In the genomic region with DNA sequence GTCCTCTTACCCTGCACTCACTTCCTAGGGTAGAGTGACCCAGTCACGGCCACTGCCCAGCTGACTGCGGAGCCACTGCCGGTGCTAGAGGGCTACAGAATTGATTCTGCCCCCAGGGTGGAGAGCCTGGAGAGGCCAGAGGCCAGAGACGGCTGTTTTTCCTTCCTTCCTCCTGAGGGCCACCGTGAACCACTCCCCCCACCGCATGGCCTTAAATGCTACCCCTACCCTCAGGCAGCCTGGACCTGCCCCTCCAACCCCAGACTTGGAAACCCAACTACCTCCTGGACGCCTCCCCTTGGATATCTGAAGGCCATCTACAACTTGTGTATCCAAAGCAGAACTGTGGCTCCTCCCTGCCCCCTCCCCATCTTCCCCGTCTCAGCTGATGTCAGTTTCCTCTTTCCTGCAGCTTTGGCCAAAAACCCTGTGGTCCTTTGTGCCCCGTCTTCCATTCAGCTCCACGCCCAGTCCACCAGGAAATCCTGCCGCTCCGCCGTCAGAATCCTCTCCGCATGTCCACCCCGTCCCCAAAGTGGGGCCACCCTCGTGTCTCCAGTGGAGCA, we compare ENCODE assay signal across 12 cellular contexts. TPM values are rescaled to one million over a fixed set of nuclear protein-coding genes. Genes with fewer than 3 reads are reported as not detected.
DNase-seq lines count a peak whose midpoint lies in the region; ATAC-seq lines count a peak whose summit lies in the region.
"Had no signal": no experiment of that assay in that cellular context is flagged by ENCODE, and none has a peak within 500 bp of the region (broad histone marks: within the 10 kb centered on the region; RNA-seq: fewer than 3 reads in every experiment).

No MANE protein-coding gene starts in this region.

- H3K4me3 Mint-ChIP-seq in activated T-helper 17 cell treated with anti-CD3 and anti-CD28 coated beads, Interleukin-2, amount 50 U/mL, for 72 hours: no peak overlapping the region
- no peak overlapping the region for H3K4me3 Mint-ChIP-seq in activated CD4-positive, alpha-beta T cell treated with anti-CD3 and anti-CD28 coated beads for 36 hours

- no peak for ATAC-seq in activated T-helper 17 cell treated with anti-CD3 and anti-CD28 coated beads, Interleukin-2, amount 50 U/mL, for 72 hours (replicated peaks)
- no peak for ATAC-seq in activated CD4-positive, alpha-beta T cell treated with anti-CD3 and anti-CD28 coated beads for 36 hours

- H3K27ac ChIP-seq in skin epidermis: peak overlapping the region in 18 of 21 experiments; percentile 7 to 87 (median 58)

- peak; percentile 22 to 23 for DNase-seq in Kasumi-1 (lab: John Stamatoyannopoulos, UW)
- peak; percentile 74 for DNase-seq in islet precursor cell
- no peak for DNase-seq in ureter (ENCODE audit: low spot score)
- no peak for DNase-seq in activated CD4-positive, alpha-beta T cell treated with anti-CD3 and anti-CD28 coated beads for 36 hours
- no peak for DNase-seq in GM19240 (ENCODE audit: insufficient read length, low spot score)
- DNase-seq in NCI-H82 treated with DMSO at 0.1 percent for 48 hours (lab: John Stamatoyannopoulos, UW; ENCODE audit: unreplicated experiment): no peak
- DNase-seq: NCI-H2107, SIG-M5 had no signal

- peaks cover 39% of the 10 kb centered on the region for H3K4me1 Mint-ChIP-seq in activated T-helper 17 cell treated with anti-CD3 and anti-CD28 coated beads, Interleukin-2, amount 50 U/mL, for 72 hours
- peaks cover 29% of the 10 kb centered on the region for H3K4me1 Mint-ChIP-seq in activated CD4-positive, alpha-beta T cell treated with anti-CD3 and anti-CD28 coated beads for 36 hours

- H3K4me3 ChIP-seq in skin epidermis: no peak overlapping the region

- POLR2A ChIA-PET in activated CD4-positive, alpha-beta T cell treated with anti-CD3 and anti-CD28 coated beads for 36 hours (lab: Charles Lee): no interaction called here

- peaks cover 77% of the 10 kb centered on the region for H3K36me3 Mint-ChIP-seq in activated T-helper 17 cell treated with anti-CD3 and anti-CD28 coated beads, Interleukin-2, amount 50 U/mL, for 72 hours (ENCODE audit: low read depth)
- H3K36me3 Mint-ChIP-seq in activated CD4-positive, alpha-beta T cell treated with anti-CD3 and anti-CD28 coated beads for 36 hours (ENCODE audit: low read depth): peaks cover 22% of the 10 kb centered on the region

- H3K27me3 Mint-ChIP-seq in activated T-helper 17 cell treated with anti-CD3 and anti-CD28 coated beads, Interleukin-2, amount 50 U/mL, for 72 hours: no peaks in the 10 kb centered on the region
- H3K27me3 Mint-ChIP-seq in activated CD4-positive, alpha-beta T cell treated with anti-CD3 and anti-CD28 coated beads for 36 hours: no peaks in the 10 kb centered on the region

- CTCF ChIA-PET in activated CD4-positive, alpha-beta T cell treated with anti-CD3 and anti-CD28 coated beads for 36 hours (lab: Charles Lee): interaction anchor here (0.5 to 1.1 kb wide), 3 partner anchors 23 to 82 kb away, joined by 3 to 4 read pairs (median 3); a partner anchor contains a TSS

- intact Hi-C loops in activated CD4-positive, alpha-beta T cell treated with anti-CD3 and anti-CD28 coated beads for 36 hours (cut with DNase I, micrococcal nuclease): no loop called here

- H3K9me3 Mint-ChIP-seq in activated T-helper 17 cell treated with anti-CD3 and anti-CD28 coated beads, Interleukin-2, amount 50 U/mL, for 72 hours: no peaks in the 10 kb centered on the region
- no peaks in the 10 kb centered on the region for H3K9me3 Mint-ChIP-seq in activated CD4-positive, alpha-beta T cell treated with anti-CD3 and anti-CD28 coated beads for 36 hours (ENCODE audit: low read depth)

- H3K27ac Mint-ChIP-seq in activated T-helper 17 cell treated with anti-CD3 and anti-CD28 coated beads, Interleukin-2, amount 50 U/mL, for 72 hours: peak overlapping the region; percentile 81
- H3K27ac Mint-ChIP-seq in activated CD4-positive, alpha-beta T cell treated with anti-CD3 and anti-CD28 coated beads for 36 hours: no peak overlapping the region

RNA-seq across cellular contexts. Expression of a gene that starts 16.3 kb away (rescaled TPM):
- total RNA-seq in activated T-helper 17 cell treated with anti-CD3 and anti-CD28 coated beads, Interleukin-2, amount 50 U/mL, for 72 hours: 10 to 100 TPM; 27.6 to 46.8 TPM
- total RNA-seq in ureter: 15.7 TPM
- total RNA-seq in activated CD4-positive, alpha-beta T cell treated with anti-CD3 and anti-CD28 coated beads for 36 hours: 10 to 100 TPM; 30.3 to 35.2 TPM
- total RNA-seq: Daoy had no signal

RNA-seq across cellular contexts. Expression of a gene that starts 23.6 kb away (rescaled TPM):
- 10 to 100 TPM; 82.8 to 94.2 TPM for total RNA-seq in activated T-helper 17 cell treated with anti-CD3 and anti-CD28 coated beads, Interleukin-2, amount 50 U/mL, for 72 hours
- total RNA-seq in ureter: 81.0 TPM
- total RNA-seq in activated CD4-positive, alpha-beta T cell treated with anti-CD3 and anti-CD28 coated beads for 36 hours: 10 to 100 TPM; 63.8 to 80.4 TPM

RNA-seq across cellular contexts. Expression of a gene that starts 27.1 kb away (rescaled TPM):
- total RNA-seq in activated T-helper 17 cell treated with anti-CD3 and anti-CD28 coated beads, Interleukin-2, amount 50 U/mL, for 72 hours: 10 to 100 TPM in 1 of 2 donors, 1 to 10 TPM in 1; 8.5 to 15.7 TPM
- total RNA-seq in ureter: 9.9 TPM
- total RNA-seq in activated CD4-positive, alpha-beta T cell treated with anti-CD3 and anti-CD28 coated beads for 36 hours: 10 to 100 TPM; 11.3 to 14.0 TPM

RNA-seq across cellular contexts. Expression of a gene that starts 40.5 kb away (rescaled TPM):
- 10 to 100 TPM; 56.7 to 95.6 TPM for total RNA-seq in activated T-helper 17 cell treated with anti-CD3 and anti-CD28 coated beads, Interleukin-2, amount 50 U/mL, for 72 hours
- 115 TPM for total RNA-seq in ureter
- total RNA-seq in activated CD4-positive, alpha-beta T cell treated with anti-CD3 and anti-CD28 coated beads for 36 hours: 10 to 100 TPM; 71.9 to 80.4 TPM

RNA-seq across cellular contexts. Expression of a gene that starts 46.3 kb away (rescaled TPM):
- total RNA-seq in activated T-helper 17 cell treated with anti-CD3 and anti-CD28 coated beads, Interleukin-2, amount 50 U/mL, for 72 hours: 1 to 10 TPM; 1.8 to 2.0 TPM
- total RNA-seq in ureter: 0.34 TPM
- total RNA-seq in activated CD4-positive, alpha-beta T cell treated with anti-CD3 and anti-CD28 coated beads for 36 hours: under 1 TPM; 0.16 to 0.30 TPM
- total RNA-seq: dermis microvascular lymphatic vessel endothelial cell had no signal

Comparison
In these comparisons a context has a peak if more than half of its experiments do, and no peak if none do; other contexts are left out.
1. DNase-seq: peak in Kasumi-1 (2 of 2) and islet precursor cell (single experiment); none in ureter (single experiment), activated CD4-positive, alpha-beta T cell treated with anti-CD3 and anti-CD28 coated beads for 36 hours (single experiment), GM19240 (single experiment) and NCI-H82 treated with DMSO at 0.1 percent for 48 hours (single experiment).